In the genomic region with DNA sequence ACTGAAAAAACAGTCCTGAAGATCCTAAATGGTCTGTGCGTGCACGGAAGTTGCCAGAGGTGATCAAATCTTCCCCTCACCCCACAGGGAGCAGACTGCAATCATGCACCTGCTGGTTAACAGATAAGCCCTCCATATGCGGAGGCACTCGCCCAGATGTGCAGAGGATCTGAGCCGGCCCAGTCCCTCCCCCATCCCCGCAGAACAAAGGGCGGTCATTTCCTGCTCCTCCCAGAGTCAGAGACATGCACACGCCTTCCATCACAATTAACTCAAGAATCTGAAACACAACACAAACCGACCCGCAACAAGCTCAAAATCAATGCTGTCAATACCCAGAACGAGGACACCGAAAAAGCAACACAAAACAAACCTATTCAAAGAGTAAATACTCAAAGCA, we compare ENCODE assay signal across 15 cellular contexts. TPM values are rescaled to one million over a fixed set of nuclear protein-coding genes. Genes with fewer than 3 reads are reported as not detected.
DNase-seq lines count a peak whose midpoint lies in the region; ATAC-seq and TF ChIP-seq lines count a peak whose summit lies in the region.
"Had no signal": no experiment of that assay in that cellular context is flagged by ENCODE, and none has a peak within 500 bp of the region (broad histone marks: within the 10 kb centered on the region; RNA-seq: fewer than 3 reads in every experiment).

No MANE protein-coding gene starts in this region.

- no peak for TF ChIP-seq CTCF in endothelial cell (IDR thresholded peaks at IDR 0.05; ENCODE audit: unreplicated experiment)
- TF ChIP-seq CTCF in progenitor cell of endocrine pancreas (IDR thresholded peaks at IDR 0.05; ENCODE audit: unreplicated experiment) = no peak

- peak overlapping the region; percentile 39 for H3K4me3 Mint-ChIP-seq in endothelial cell (ENCODE audit: unreplicated experiment)
- peak overlapping the region; percentile 20 for H3K4me3 Mint-ChIP-seq in progenitor cell of endocrine pancreas (ENCODE audit: low read depth)
- H3K4me3 Mint-ChIP-seq: activated T-cell treated with anti-CD3 and anti-CD28 coated beads, Interleukin-2, amount 50 U/mL, for 24 hours had no signal

- no peak for ATAC-seq in HG02571 (IDR thresholded peaks at IDR 0.05; ENCODE audit: unreplicated experiment)
- ATAC-seq: PC-3 had no signal

- no peak overlapping the region for H3K27ac Mint-ChIP-seq in endothelial cell (ENCODE audit: unreplicated experiment)
- no peak overlapping the region for H3K27ac Mint-ChIP-seq in progenitor cell of endocrine pancreas
- H3K27ac Mint-ChIP-seq: activated T-cell treated with anti-CD3 and anti-CD28 coated beads, Interleukin-2, amount 50 U/mL, for 24 hours had no signal

- H3K9me3 Mint-ChIP-seq in endothelial cell (ENCODE audit: unreplicated experiment) = no peaks in the 10 kb centered on the region
- no peaks in the 10 kb centered on the region for H3K9me3 Mint-ChIP-seq in progenitor cell of endocrine pancreas (ENCODE audit: low read depth)
- H3K9me3 Mint-ChIP-seq: activated T-cell treated with anti-CD3 and anti-CD28 coated beads, Interleukin-2, amount 50 U/mL, for 24 hours had no signal

- H3K36me3 Mint-ChIP-seq in endothelial cell (ENCODE audit: low read depth, unreplicated experiment) (no peaks in the 10 kb centered on the region), progenitor cell of endocrine pancreas (ENCODE audit: insufficient read depth) (no peaks in the 10 kb centered on the region)

- DNase-seq in NCI-H146 (lab: John Stamatoyannopoulos, UW) (peak; percentile 24), NCI-H146 treated with DMSO at 0.1 percent for 48 hours (lab: John Stamatoyannopoulos, UW; ENCODE audit: unreplicated experiment) (no peak), NCI-H345 treated with DMSO at 0.1 percent for 48 hours (lab: John Stamatoyannopoulos, UW; ENCODE audit: unreplicated experiment) (peak; percentile 9), endothelial cell (ENCODE audit: low spot score) (peak; percentile 47), progenitor cell of endocrine pancreas (ENCODE audit: low spot score, unreplicated experiment) (no peak), midbrain (lab: John Stamatoyannopoulos, UW) (no peak)
- no peak for DNase-seq in stimulated activated CD4-positive, alpha-beta T cell treated with anti-CD3 and anti-CD28 coated beads, Interleukin-4, amount 100 ng/mL, for 1 hour
- DNase-seq: activated CD4-positive, CD25-positive, alpha-beta regulatory T cell treated with anti-CD3 and anti-CD28 coated beads, Interleukin-2, amount 50 U/mL, for 72 hours; activated T-cell treated with anti-CD3 and anti-CD28 coated beads, Interleukin-2, amount 50 U/mL, for 24 hours; Caco-2; mesenchymal stem cell; NCI-H187 treated with DMSO at 0.1 percent for 48 hours; PC-3; tibial artery had no signal

- H3K27me3 Mint-ChIP-seq in endothelial cell (ENCODE audit: unreplicated experiment) (peaks cover 3% of the 10 kb centered on the region), progenitor cell of endocrine pancreas (peaks cover 29% of the 10 kb centered on the region)

- H3K4me1 Mint-ChIP-seq in endothelial cell (ENCODE audit: unreplicated experiment) = peaks cover 6% of the 10 kb centered on the region
- peaks cover 7% of the 10 kb centered on the region for H3K4me1 Mint-ChIP-seq in progenitor cell of endocrine pancreas (ENCODE audit: low read depth)

RNA-seq across cellular contexts. Expression of gene CRTAC1, which starts 24.2 kb away (rescaled TPM):
- total RNA-seq in endothelial cell (ENCODE audit: unreplicated experiment) (37.3 TPM), progenitor cell of endocrine pancreas (4.2 and 4.6 TPM in 2 replicates)
- total RNA-seq: Caco-2, PC-3 had no signal

Comparison
In these comparisons a context has a peak if more than half of its experiments do, and no peak if none do; other contexts are left out.
1. DNase-seq: peak in NCI-H146 (single experiment), NCI-H345 treated with DMSO at 0.1 percent for 48 hours (single experiment) and endothelial cell (single experiment); none in NCI-H146 treated with DMSO at 0.1 percent for 48 hours (single experiment), progenitor cell of endocrine pancreas (single experiment), midbrain (single experiment) and stimulated activated CD4-positive, alpha-beta T cell treated with anti-CD3 and anti-CD28 coated beads, Interleukin-4, amount 100 ng/mL, for 1 hour (single experiment).